In genomic region chr16:2513405-2514332, GRCh38 we compare ENCODE assay signal across 8 cellular contexts. TPM values are rescaled to one million over a fixed set of nuclear protein-coding genes. Genes with fewer than 3 reads are reported as not detected.
DNase-seq lines count a peak whose midpoint lies in the region; ATAC-seq and TF ChIP-seq lines count a peak whose summit lies in the region.

Gene ATP6V0C (plus strand): TSS chr16:2513952. CDS start chr16:2514104, 152 bp downstream.

- no peaks in the 10 kb centered on the region for H3K27me3 ChIP-seq in cardiac muscle cell
- no peaks in the 10 kb centered on the region for H3K27me3 ChIP-seq in tibial nerve

- TF ChIP-seq CTCF in GM12875 (IDR thresholded peaks at IDR 0.05; ENCODE audit: borderline replicate concordance, insufficient read depth, low read depth, low read length) (no peak), cardiac muscle cell (IDR thresholded peaks at IDR 0.05; ENCODE audit: low read depth, low read length) (no peak), tibial nerve (IDR thresholded peaks at IDR 0.05) (peak in 2 of 5 experiments; percentile 43 to 61)

- TF ChIP-seq POLR2A in tibial nerve (IDR thresholded peaks at IDR 0.05), result peak; percentile 77 to 94

- peak within 1 kb of the TSS; percentile 90 for H3K4me3 ChIP-seq in GM12875 (ENCODE audit: low read depth, low read length)
- H3K4me3 ChIP-seq in cardiac muscle cell, result peak within 1 kb of the TSS; percentile 86
- peak within 1 kb of the TSS; percentile 89 to 99 (median 94) for H3K4me3 ChIP-seq in tibial nerve

- ATAC-seq in HG02759 (IDR thresholded peaks at IDR 0.05; ENCODE audit: unreplicated experiment), result peak; percentile 75
- ATAC-seq in activated naive CD8-positive, alpha-beta T cell treated with anti-CD3 and anti-CD28 coated beads, Interleukin-2, amount 50 U/mL, for 24 hours, result peak; percentile 76

- peak within 1 kb of the TSS; percentile 91 for H3K27ac Mint-ChIP-seq in activated naive CD8-positive, alpha-beta T cell treated with anti-CD3 and anti-CD28 coated beads, Interleukin-2, amount 50 U/mL, for 24 hours

- H3K4me1 ChIP-seq in cardiac muscle cell (ENCODE audit: low read depth) (peaks cover 25% of the 10 kb centered on the region), tibial nerve (peaks cover 0 to 64% (median 44%) of the 10 kb centered on the region in 4 donors)

- H3K9me3 ChIP-seq in cardiac muscle cell (ENCODE audit: low read depth) (no peaks in the 10 kb centered on the region), tibial nerve (no peaks in the 10 kb centered on the region)

- TF ChIP-seq EP300 in tibial nerve (IDR thresholded peaks at IDR 0.05), result peak in 1 of 2 donors; percentile 94

- peaks cover 56% of the 10 kb centered on the region for H3K4me1 Mint-ChIP-seq in activated naive CD8-positive, alpha-beta T cell treated with anti-CD3 and anti-CD28 coated beads, Interleukin-2, amount 50 U/mL, for 24 hours

- peak within 1 kb of the TSS; percentile 90 for H3K4me3 Mint-ChIP-seq in activated naive CD8-positive, alpha-beta T cell treated with anti-CD3 and anti-CD28 coated beads, Interleukin-2, amount 50 U/mL, for 24 hours

- H3K9me3 Mint-ChIP-seq in activated naive CD8-positive, alpha-beta T cell treated with anti-CD3 and anti-CD28 coated beads, Interleukin-2, amount 50 U/mL, for 24 hours, result no peaks in the 10 kb centered on the region

- no peaks in the 10 kb centered on the region for H3K36me3 ChIP-seq in cardiac muscle cell
- H3K36me3 ChIP-seq in tibial nerve, result peaks cover 0 to 4% (median 0%) of the 10 kb centered on the region in 3 donors

- WGBS in tibial nerve, 2 donors, result 0 to 1% methylated on average over 29 to 41 of the region's 122 CpGs

- H3K27ac ChIP-seq in cardiac muscle cell (peak within 1 kb of the TSS; percentile 99), tibial nerve (peak within 1 kb of the TSS; percentile 92 to 100 (median 98))

- DNase-seq in NCI-H1417 (lab: John Stamatoyannopoulos, UW) (peak; percentile 92 to 99 (median 95)), SW480 (ENCODE audit: low spot score) (peak; percentile 90), cardiac muscle cell (ENCODE audit: low read depth in 1 of 2, low spot score in 1 of 2) (peak; percentile 89 to 96), pons (ENCODE audit: low spot score) (peak; percentile 87), tibial nerve (ENCODE audit: low spot score in 2 of 2) (peak; percentile 93)
- DNase-seq in activated naive CD8-positive, alpha-beta T cell treated with anti-CD3 and anti-CD28 coated beads, Interleukin-2, amount 50 U/mL, for 24 hours, result peak; percentile 91

- peaks cover 11% of the 10 kb centered on the region for H3K36me3 Mint-ChIP-seq in activated naive CD8-positive, alpha-beta T cell treated with anti-CD3 and anti-CD28 coated beads, Interleukin-2, amount 50 U/mL, for 24 hours (ENCODE audit: low read depth)

- H3K27me3 Mint-ChIP-seq in activated naive CD8-positive, alpha-beta T cell treated with anti-CD3 and anti-CD28 coated beads, Interleukin-2, amount 50 U/mL, for 24 hours, result no peaks in the 10 kb centered on the region

RNA-seq across cellular contexts. Expression of gene ATP6V0C, which starts in this region (rescaled TPM):
- total RNA-seq in cardiac muscle cell (92.4 and 117 TPM in 2 replicates), tibial nerve (10 to 100 TPM; 48.1 to 73.0 (median 61.1) TPM)
- polyA plus RNA-seq in cardiac muscle cell, result 184 and 281 TPM in 2 replicates

Comparison
In these comparisons a context has a peak if more than half of its experiments do, and no peak if none do; other contexts are left out.
1. Peak in every context shown above with its lines: DNase-seq, ATAC-seq, H3K4me3 ChIP-seq and H3K27ac ChIP-seq.